ENCODE assay signal across 13 cellular contexts in the genomic region with DNA sequence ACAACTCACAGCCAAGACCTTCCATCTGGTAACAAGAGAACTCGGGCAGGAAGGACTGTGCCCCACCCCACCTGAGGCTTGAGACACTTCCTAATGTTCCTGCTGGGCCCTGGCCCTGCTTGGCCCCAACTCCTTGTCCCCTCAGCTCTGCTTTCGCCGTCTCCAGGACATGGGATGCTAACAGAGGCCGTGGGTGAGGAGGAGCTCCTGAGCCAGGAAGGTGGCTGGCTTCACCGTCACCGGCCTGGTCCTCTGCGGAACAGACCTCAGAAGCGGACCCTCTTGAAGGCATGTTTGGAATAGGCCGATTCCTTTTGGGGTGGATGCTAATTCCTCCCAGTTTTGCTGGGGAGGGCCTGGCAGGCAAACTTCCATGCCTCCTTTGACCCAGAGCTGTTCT.
"Had no signal": no experiment of that assay in that cellular context is flagged by ENCODE, and none has a peak within 500 bp of the region (broad histone marks: within the 10 kb centered on the region; RNA-seq: fewer than 3 reads in every experiment).

No MANE protein-coding gene starts in this region.

- ATAC-seq: sciatic nerve; stimulated activated naive B cell treated with anti-CD40 and anti-IgM and Interleukin-4, amounts not matched to agents 10 μg/mL and 1 μg/mL and 100 μg/mL, for 72 hours; stimulated activated naive CD8-positive, alpha-beta T cell treated with anti-CD3 and anti-CD28 coated beads, Interleukin-15, amount 100 ng/mL, for 72 hours had no signal

- H3K9me3 Mint-ChIP-seq: dendritic cell treated with granulocyte-macrophage colony-stimulating factor and Interleukin-4, amounts not matched to agents 40 ng/mL and 50 ng/mL, for 4 days; naive B cell; stimulated activated naive CD8-positive, alpha-beta T cell treated with anti-CD3 and anti-CD28 coated beads, Interleukin-15, amount 100 ng/mL, for 72 hours had no signal

- H3K27me3 ChIP-seq: testis had no signal

- H3K9me3 ChIP-seq: neutrophil, testis, transverse colon had no signal

- H3K4me3 ChIP-seq: testis, transverse colon had no signal

- H3K27ac ChIP-seq: neutrophil, transverse colon had no signal

- H3K4me3 Mint-ChIP-seq: dendritic cell treated with granulocyte-macrophage colony-stimulating factor and Interleukin-4, amounts not matched to agents 40 ng/mL and 50 ng/mL, for 4 days; naive B cell; stimulated activated naive B cell treated with anti-CD40 and anti-IgM and Interleukin-4, amounts not matched to agents 10 μg/mL and 1 μg/mL and 100 μg/mL, for 72 hours; stimulated activated naive CD8-positive, alpha-beta T cell treated with anti-CD3 and anti-CD28 coated beads, Interleukin-15, amount 100 ng/mL, for 72 hours had no signal

- H3K27ac Mint-ChIP-seq: dendritic cell treated with granulocyte-macrophage colony-stimulating factor and Interleukin-4, amounts not matched to agents 40 ng/mL and 50 ng/mL, for 4 days; stimulated activated naive B cell treated with anti-CD40 and anti-IgM and Interleukin-4, amounts not matched to agents 10 μg/mL and 1 μg/mL and 100 μg/mL, for 72 hours; stimulated activated naive CD8-positive, alpha-beta T cell treated with anti-CD3 and anti-CD28 coated beads, Interleukin-15, amount 100 ng/mL, for 72 hours had no signal

- H3K4me1 Mint-ChIP-seq: stimulated activated naive CD8-positive, alpha-beta T cell treated with anti-CD3 and anti-CD28 coated beads, Interleukin-15, amount 100 ng/mL, for 72 hours had no signal

- H3K36me3 Mint-ChIP-seq: naive B cell; stimulated activated naive B cell treated with anti-CD40 and anti-IgM and Interleukin-4, amounts not matched to agents 10 μg/mL and 1 μg/mL and 100 μg/mL, for 72 hours had no signal

- H3K36me3 ChIP-seq: neutrophil, transverse colon had no signal

- DNase-seq: foreskin melanocyte; hippocampal formation; kidney glomerular epithelial cell; naive B cell; stimulated activated CD4-positive, alpha-beta T cell treated with anti-CD3 and anti-CD28 coated beads, Interleukin-2, amount 100 ng/mL, for 24 hours; stimulated activated CD4-positive, alpha-beta T cell treated with anti-CD3 and anti-CD28 coated beads, Interleukin-4, amount 100 ng/mL, for 4 hours; stimulated activated naive B cell treated with anti-CD40 and anti-IgM and Interleukin-4, amounts not matched to agents 10 μg/mL and 1 μg/mL and 100 μg/mL, for 72 hours; stimulated activated naive CD8-positive, alpha-beta T cell treated with anti-CD3 and anti-CD28 coated beads, Interleukin-15, amount 100 ng/mL, for 72 hours; transverse colon had no signal
